In genomic region chr6:23224540-23224939, GRCh38 we compare ENCODE assay signal across 19 cellular contexts.
"Had no signal": no experiment of that assay in that cellular context is flagged by ENCODE, and none has a peak within 500 bp of the region (broad histone marks: within the 10 kb centered on the region; RNA-seq: fewer than 3 reads in every experiment).

No MANE protein-coding gene starts in this region.

- H3K9me3 ChIP-seq: esophagus muscularis mucosa, gastroesophageal sphincter, lower lobe of right lung had no signal

- H3K4me3 ChIP-seq: coronary artery, esophagus muscularis mucosa, gastroesophageal sphincter, heart left ventricle, left lung, lower lobe of right lung, mucosa of descending colon had no signal

- FAIRE-seq: colon, endothelial cell of umbilical vein, islet of Langerhans, keratinocyte had no signal

- H3K27me3 ChIP-seq: esophagus muscularis mucosa, foreskin keratinocyte, gastroesophageal sphincter, heart left ventricle, left lung had no signal

- DNase-seq: effector CD8-positive, alpha-beta T cell; effector memory CD8-positive, alpha-beta T cell; foreskin keratinocyte; heart left ventricle; hippocampal formation; left cardiac atrium; left lung; left ventricle myocardium superior; lower lobe of right lung; mesenchymal stem cell; mucosa of descending colon; naive B cell had no signal

- H3K36me3 ChIP-seq: esophagus muscularis mucosa, gastroesophageal sphincter, heart left ventricle, left lung, lower lobe of right lung had no signal

- ATAC-seq: effector memory CD8-positive, alpha-beta T cell; foreskin keratinocyte; gastroesophageal sphincter; heart left ventricle; left cardiac atrium; left lung; left ventricle myocardium superior; lower lobe of right lung; mucosa of descending colon had no signal

- H3K4me1 ChIP-seq: esophagus muscularis mucosa, foreskin keratinocyte, gastroesophageal sphincter, heart left ventricle, left lung, lower lobe of right lung had no signal

- H3K27ac ChIP-seq: coronary artery, esophagus muscularis mucosa, foreskin keratinocyte, gastroesophageal sphincter, heart left ventricle, left lung, lower lobe of right lung had no signal
